13 cellular contexts compared by ENCODE assay signal in genomic region chr3:99720985-99721632, GRCh38.
A peak's percentile ranks its signal among the peaks of the same experiment; 100 is the strongest.
DNase-seq lines count a peak whose midpoint lies in the region; TF ChIP-seq lines count a peak whose summit lies in the region.
"Had no signal": no experiment of that assay in that cellular context is flagged by ENCODE, and none has a peak within 500 bp of the region (broad histone marks: within the 10 kb centered on the region; RNA-seq: fewer than 3 reads in every experiment).

No MANE protein-coding gene starts in this region.

- no peaks in the 10 kb centered on the region for H3K27me3 ChIP-seq in MG63

- H3K4me3 Mint-ChIP-seq in nephron progenitor cell = no peak overlapping the region
- H3K4me3 Mint-ChIP-seq: CD8-positive, alpha-beta memory T cell; endodermal cell had no signal

- H3K9me3 Mint-ChIP-seq in nephron progenitor cell = no peaks in the 10 kb centered on the region

- H3K27me3 Mint-ChIP-seq in nephron progenitor cell (ENCODE audit: low read depth, poor library complexity) = peaks cover 2% of the 10 kb centered on the region

- DNase-seq in DMS79 treated with DMSO at 0.1 percent for 48 hours (lab: John Stamatoyannopoulos, UW) (peak; percentile 56), MG63 (peak; percentile 39), cardiac fibroblast (ENCODE audit: low read depth in 2 of 2) (peak; percentile 43 to 68), nephron progenitor cell (no peak), GM19240 (ENCODE audit: insufficient read length, low spot score) (no peak), NCI-H82 treated with DMSO at 0.1 percent for 48 hours (lab: John Stamatoyannopoulos, UW; ENCODE audit: unreplicated experiment) (no peak), D341Med (ENCODE audit: low spot score) (no peak), KG1 (lab: John Stamatoyannopoulos, UW) (no peak)
- DNase-seq: activated CD8-positive, alpha-beta memory T cell treated with anti-CD3 and anti-CD28 coated beads, Interleukin-2, amount 50 U/mL, for 4 hours; CD8-positive, alpha-beta memory T cell; endodermal cell; NCI-H1417 treated with DMSO at 0.1 percent for 48 hours had no signal

- H3K36me3 ChIP-seq in MG63 = no peaks in the 10 kb centered on the region

- no peak overlapping the region for H3K4me3 ChIP-seq in MG63
- no peak overlapping the region for H3K4me3 ChIP-seq in cardiac fibroblast (replicated peaks in 1 of 2; ENCODE audit: low read depth in 2 of 2, low read length in 2 of 2)
- H3K4me3 ChIP-seq: PC-9 had no signal

- TF ChIP-seq CTCF in cardiac fibroblast (IDR thresholded peaks at IDR 0.05; ENCODE audit: low read depth, low read length) (no peak), nephron progenitor cell (IDR thresholded peaks at IDR 0.05) (no peak)

- peaks cover 13% of the 10 kb centered on the region for H3K4me1 Mint-ChIP-seq in nephron progenitor cell
- H3K4me1 Mint-ChIP-seq: CD8-positive, alpha-beta memory T cell had no signal

- H3K27ac Mint-ChIP-seq in nephron progenitor cell = peak overlapping the region; percentile 10
- H3K27ac Mint-ChIP-seq: CD8-positive, alpha-beta memory T cell; endodermal cell had no signal

- no peaks in the 10 kb centered on the region for H3K36me3 Mint-ChIP-seq in nephron progenitor cell (ENCODE audit: low read depth)
- H3K36me3 Mint-ChIP-seq: CD8-positive, alpha-beta memory T cell had no signal

- H3K9me3 ChIP-seq in MG63 = no peaks in the 10 kb centered on the region

Comparison
In these comparisons a context has a peak if more than half of its experiments do, and no peak if none do; other contexts are left out.
1. DNase-seq: peak in DMS79 treated with DMSO at 0.1 percent for 48 hours (single experiment), MG63 (single experiment) and cardiac fibroblast (2 of 2); none in nephron progenitor cell (single experiment), GM19240 (single experiment), NCI-H82 treated with DMSO at 0.1 percent for 48 hours (single experiment), D341Med (single experiment) and KG1 (single experiment).